ENCODE assay signal across 8 cellular contexts in genomic region chr6:166997348-166997747, GRCh38. TPM values are rescaled to one million over a fixed set of nuclear protein-coding genes. Genes with fewer than 3 reads are reported as not detected.
DNase-seq lines count a peak whose midpoint lies in the region; ATAC-seq and TF ChIP-seq lines count a peak whose summit lies in the region.

No MANE protein-coding gene starts in this region.

- peak overlapping the region; percentile 78 to 95 (median 87) for H3K4me3 Mint-ChIP-seq in CD8-positive, alpha-beta memory T cell
- H3K4me3 Mint-ChIP-seq in nephron progenitor cell = peak overlapping the region; percentile 80

- H3F3A ChIP-seq in MM.1S (ENCODE audit: insufficient read depth, low read length) = no peaks in the 10 kb centered on the region

- peaks cover 45% of the 10 kb centered on the region for H3K79me2 ChIP-seq in MM.1S (ENCODE audit: low read length)

- H3K36me3 ChIP-seq in CD8-positive, alpha-beta memory T cell (ENCODE audit: insufficient read depth, low read length) = peaks cover 4% of the 10 kb centered on the region
- H3K36me3 ChIP-seq in MM.1S (replicated peaks; ENCODE audit: insufficient read depth, low read length) (no peaks in the 10 kb centered on the region), ectodermal cell (ENCODE audit: control insufficient read depth, insufficient read depth, low read length) (peaks cover 20% of the 10 kb centered on the region)

- no peaks in the 10 kb centered on the region for H3K9me3 Mint-ChIP-seq in CD8-positive, alpha-beta memory T cell
- peaks cover 39% of the 10 kb centered on the region for H3K9me3 Mint-ChIP-seq in nephron progenitor cell

- no peak for DNase-seq in CD8-positive, alpha-beta memory T cell
- DNase-seq in MM.1S (no peak), nephron progenitor cell (no peak), mucosa of gallbladder (ENCODE audit: low spot score) (no peak)

- TF ChIP-seq CTCF in MM.1S (IDR thresholded peaks at IDR 0.05; ENCODE audit: low read length) (no peak), nephron progenitor cell (IDR thresholded peaks at IDR 0.05) (no peak)

- H3K27ac Mint-ChIP-seq in CD8-positive, alpha-beta memory T cell = peak overlapping the region in 5 of 8 donors; percentile 10 to 88 (median 73)
- H3K27ac Mint-ChIP-seq in nephron progenitor cell = no peak overlapping the region

- CTCF ChIA-PET in CD8-positive, alpha-beta memory T cell (lab: Charles Lee) = interaction anchor here (1.0 kb wide), 1 partner anchor 8 kb away, joined by 5 read pairs; no protein-coding TSS in a partner anchor

- H4K20me1 ChIP-seq in MM.1S (ENCODE audit: insufficient read depth, low read length) = no peaks in the 10 kb centered on the region

- H2AFZ ChIP-seq in MM.1S (ENCODE audit: low read length) = no peak overlapping the region

- POLR2A ChIA-PET in CD8-positive, alpha-beta memory T cell (lab: Charles Lee) = no interaction called here

- ATAC-seq in GM18498 (IDR thresholded peaks at IDR 0.05; ENCODE audit: unreplicated experiment) = no peak
- no peak for ATAC-seq in HG03342 (IDR thresholded peaks at IDR 0.05; ENCODE audit: unreplicated experiment)
- ATAC-seq in esophagus mucosa = no peak

- H3K4me1 Mint-ChIP-seq in CD8-positive, alpha-beta memory T cell = peaks cover 30 to 41% (median 32%) of the 10 kb centered on the region in 3 donors
- H3K4me1 Mint-ChIP-seq in nephron progenitor cell = peaks cover 33% of the 10 kb centered on the region

- peaks cover 0 to 27% (median 5%) of the 10 kb centered on the region in 3 donors for H3K36me3 Mint-ChIP-seq in CD8-positive, alpha-beta memory T cell
- peaks cover 59% of the 10 kb centered on the region for H3K36me3 Mint-ChIP-seq in nephron progenitor cell (ENCODE audit: low read depth)

- H3K27me3 Mint-ChIP-seq in CD8-positive, alpha-beta memory T cell = no peaks in the 10 kb centered on the region
- no peaks in the 10 kb centered on the region for H3K27me3 Mint-ChIP-seq in nephron progenitor cell (ENCODE audit: low read depth, poor library complexity)

- peaks cover 28% of the 10 kb centered on the region for H3K4me1 ChIP-seq in CD8-positive, alpha-beta memory T cell (ENCODE audit: insufficient read depth, low read length)
- H3K4me1 ChIP-seq in MM.1S (ENCODE audit: low read length) (peaks cover 18% of the 10 kb centered on the region; the same call in 1 of the 2 replicates), ectodermal cell (ENCODE audit: control insufficient read depth, insufficient read depth, low read length) (peaks cover 9% of the 10 kb centered on the region)

- H3K27me3 ChIP-seq in CD8-positive, alpha-beta memory T cell (ENCODE audit: insufficient read depth, low read length, poor library complexity, severe bottlenecking) = no peaks in the 10 kb centered on the region
- no peaks in the 10 kb centered on the region for H3K27me3 ChIP-seq in MM.1S (replicated peaks; ENCODE audit: insufficient read depth, low read length)
- no peaks in the 10 kb centered on the region for H3K27me3 ChIP-seq in ectodermal cell (ENCODE audit: control insufficient read depth, insufficient read depth, low read length, poor library complexity, severe bottlenecking)

- H3K4me3 ChIP-seq in CD8-positive, alpha-beta memory T cell (ENCODE audit: low read length) = peak overlapping the region; percentile 3
- peak overlapping the region; percentile 76; the same call in 1 of the 2 replicates for H3K4me3 ChIP-seq in MM.1S (ENCODE audit: low read length)
- H3K4me3 ChIP-seq in ectodermal cell (ENCODE audit: insufficient read depth, low read depth, low read length) = peak overlapping the region; percentile 99

- H3K9ac ChIP-seq in MM.1S (ENCODE audit: low read length) = no peak overlapping the region

- no peaks in the 10 kb centered on the region for H3K9me3 ChIP-seq in CD8-positive, alpha-beta memory T cell (ENCODE audit: low read length)
- H3K9me3 ChIP-seq in MM.1S (replicated peaks; ENCODE audit: insufficient read depth, low read length) (no peaks in the 10 kb centered on the region), ectodermal cell (ENCODE audit: control insufficient read depth, low read length) (no peaks in the 10 kb centered on the region)

- no peak overlapping the region for H3K27ac ChIP-seq in CD8-positive, alpha-beta memory T cell (ENCODE audit: low read depth, low read length)
- H3K27ac ChIP-seq in MM.1S (ENCODE audit: low read length) (no peak overlapping the region), ectodermal cell (ENCODE audit: insufficient read depth, low read depth, low read length, poor library complexity, severe bottlenecking) (no peak overlapping the region)

- no peaks in the 10 kb centered on the region for H3K9me2 ChIP-seq in MM.1S (replicated peaks; ENCODE audit: insufficient read depth, low read length)

- H3K4me2 ChIP-seq in MM.1S (ENCODE audit: low read depth, low read length) = peak overlapping the region; percentile 57; the same call in 1 of the 2 replicates

- WGBS in ectodermal cell, 2 experiments = 91 to 92% methylated on average over 3 of the region's 3 CpGs

RNA-seq across cellular contexts. Expression of gene CEP43, which starts 1.8 kb away (rescaled TPM):
- 10 to 100 TPM; 26.4 to 29.5 TPM for total RNA-seq in CD8-positive, alpha-beta memory T cell
- polyA plus RNA-seq in CD8-positive, alpha-beta memory T cell = 6.8 TPM
- polyA plus RNA-seq in ectodermal cell (2013, experiment 1 of 4) = 41.5 TPM
- 45.1 TPM for polyA plus RNA-seq in ectodermal cell (2013, experiment 2 of 4)
- 30.0 TPM for polyA plus RNA-seq in ectodermal cell (2013, experiment 3 of 4)
- 31.9 TPM for polyA plus RNA-seq in ectodermal cell (2013, experiment 4 of 4)
- total RNA-seq in mucosa of gallbladder = 18.8 TPM
- total RNA-seq in esophagus mucosa = 10.8 TPM

RNA-seq across cellular contexts. Expression of gene RNASET2, which starts 41.0 kb away (rescaled TPM):
- 10 to 100 TPM; 22.3 to 27.6 TPM for total RNA-seq in CD8-positive, alpha-beta memory T cell
- polyA plus RNA-seq in CD8-positive, alpha-beta memory T cell = 232 TPM
- polyA plus RNA-seq in ectodermal cell (2013, experiment 1 of 4) = 12.6 TPM
- 15.6 TPM for polyA plus RNA-seq in ectodermal cell (2013, experiment 2 of 4)
- 15.7 TPM for polyA plus RNA-seq in ectodermal cell (2013, experiment 3 of 4)
- polyA plus RNA-seq in ectodermal cell (2013, experiment 4 of 4) = 20.4 TPM
- total RNA-seq in mucosa of gallbladder (146 TPM), esophagus mucosa (23.6 TPM)

Comparison
In these comparisons a context has a peak if more than half of its experiments do, and no peak if none do; other contexts are left out.
1. H3K4me3 ChIP-seq: peak in every context shown above with its lines; median percentile 99 in ectodermal cell; 76 in MM.1S; 3 in CD8-positive, alpha-beta memory T cell.